11 cellular contexts compared by ENCODE assay signal in genomic region chr19:48698046-48698445, GRCh38. TPM values are rescaled to one million over a fixed set of nuclear protein-coding genes. Genes with fewer than 3 reads are reported as not detected.
DNase-seq lines count a peak whose midpoint lies in the region; ATAC-seq and TF ChIP-seq lines count a peak whose summit lies in the region.
"Had no signal": no experiment of that assay in that cellular context is flagged by ENCODE, and none has a peak within 500 bp of the region (broad histone marks: within the 10 kb centered on the region; RNA-seq: fewer than 3 reads in every experiment).

No MANE protein-coding gene starts in this region.

- H3K27me3 ChIP-seq in left lung (peaks cover 0 to 27% of the 10 kb centered on the region in 2 donors), right atrium auricular region (no peaks in the 10 kb centered on the region)

- H3K27ac ChIP-seq in left lung, result no peak overlapping the region
- no peak overlapping the region for H3K27ac ChIP-seq in right atrium auricular region
- H3K27ac ChIP-seq: parathyroid adenoma had no signal

- DNase-seq in AG20443 (ENCODE audit: low spot score), result peak; percentile 73
- peak; percentile 82 for DNase-seq in KBM-7
- peak; percentile 49 for DNase-seq in astrocyte of the cerebellum (ENCODE audit: low read depth)
- DNase-seq in left lung, result no peak
- DNase-seq in NCI-H1417 (lab: John Stamatoyannopoulos, UW), result no peak
- no peak for DNase-seq in DMS 273 treated with DMSO at 0.1 percent for 48 hours (lab: John Stamatoyannopoulos, UW)
- no peak for DNase-seq in right atrium auricular region (ENCODE audit: low spot score)
- DNase-seq: CD4-positive, CD25-positive, alpha-beta regulatory T cell had no signal

- intact Hi-C loops in left lung (cut with DNase I), result no loop called here

- H3K9me3 ChIP-seq in left lung, result no peaks in the 10 kb centered on the region
- no peaks in the 10 kb centered on the region for H3K9me3 ChIP-seq in right atrium auricular region

- in situ Hi-C loops in KBM-7 (cut with MboI; ENCODE audit: low pct_unique_long_range_greater_than_20kb, low sequenced_read_pairs) (no loop called here), astrocyte of the cerebellum (cut with HindIII; ENCODE audit: low sequenced_read_pairs) (no loop called here)

- H3K4me1 ChIP-seq in left lung (peaks cover 0 to 15% of the 10 kb centered on the region in 2 donors), right atrium auricular region (peaks cover 0 to 13% of the 10 kb centered on the region in 2 donors)

- H3K4me3 ChIP-seq in astrocyte of the cerebellum (ENCODE audit: low read depth, low read length) (no peak overlapping the region), left lung (no peak overlapping the region), right atrium auricular region (no peak overlapping the region)

- H3K36me3 ChIP-seq in left lung, result no peaks in the 10 kb centered on the region
- peaks cover 6% of the 10 kb centered on the region for H3K36me3 ChIP-seq in right atrium auricular region

- peak; percentile 72 for ATAC-seq in left lung
- no peak for ATAC-seq in activated CD4-positive, CD25-positive, alpha-beta regulatory T cell treated with anti-CD3 and anti-CD28 coated beads, Interleukin-2, amount 50 U/mL, for 24 hours

- TF ChIP-seq CTCF in astrocyte of the cerebellum (IDR thresholded peaks at IDR 0.05; ENCODE audit: low read depth, low read length, missing control alignments) (no peak), left lung (IDR thresholded peaks at IDR 0.05) (no peak), right atrium auricular region (IDR thresholded peaks at IDR 0.05) (no peak)

RNA-seq across cellular contexts. Expression of gene FUT2, which starts 2.3 kb away (rescaled TPM):
- total RNA-seq in left lung (1 to 10 TPM; 1.1 to 2.7 TPM), right atrium auricular region (not detected)
- total RNA-seq: CD4-positive, CD25-positive, alpha-beta regulatory T cell; OCI-LY7 had no signal

RNA-seq across cellular contexts. Expression of gene MAMSTR, which starts 21.5 kb away (rescaled TPM):
- total RNA-seq in left lung (1 to 10 TPM; 1.3 to 1.5 TPM), right atrium auricular region (1 to 10 TPM in 1 of 2 donors, under 1 TPM in 1; 0.70 to 2.4 TPM)

RNA-seq across cellular contexts. Expression of gene NTN5, which starts 25.2 kb away (rescaled TPM):
- total RNA-seq in left lung, result under 1 TPM; 0.29 to 0.73 TPM
- under 1 TPM in 1 of 2 donors, not detected in 1; 0.16 TPM for total RNA-seq in right atrium auricular region

RNA-seq across cellular contexts. Expression of gene RASIP1, which starts 42.4 kb away (rescaled TPM):
- 10 to 100 TPM; 15.0 to 25.4 TPM for total RNA-seq in left lung
- 10 to 100 TPM; 13.6 to 22.9 TPM for total RNA-seq in right atrium auricular region

RNA-seq across cellular contexts. Expression of gene IZUMO1, which starts 48.7 kb away (rescaled TPM):
- 1 to 10 TPM in 1 of 2 donors, under 1 TPM in 1; 0.96 to 1.5 TPM for total RNA-seq in left lung
- total RNA-seq in right atrium auricular region, result not detected
- total RNA-seq: CD4-positive, CD25-positive, alpha-beta regulatory T cell; OCI-LY7 had no signal

Comparison
In these comparisons a context has a peak if more than half of its experiments do, and no peak if none do; other contexts are left out.
1. DNase-seq: peak in AG20443 (single experiment), KBM-7 (single experiment) and astrocyte of the cerebellum (single experiment); none in left lung (0 of 2), NCI-H1417 (0 of 3), DMS 273 treated with DMSO at 0.1 percent for 48 hours (single experiment) and right atrium auricular region (single experiment).